In genomic region chr2:120989911-120990441, GRCh38 we compare ENCODE assay signal across 16 cellular contexts.
"Had no signal": no experiment of that assay in that cellular context is flagged by ENCODE, and none has a peak within 500 bp of the region (broad histone marks: within the 10 kb centered on the region; RNA-seq: fewer than 3 reads in every experiment).

No MANE protein-coding gene starts in this region.

- ATAC-seq: activated naive CD4-positive, alpha-beta T cell treated with anti-CD3 and anti-CD28 coated beads, Interleukin-2, amount 50 U/mL, for 72 hours; mucosa of descending colon; stimulated activated naive B cell treated with anti-CD40 and anti-IgM and Interleukin-4, amounts not matched to agents 10 μg/mL and 1 μg/mL and 100 μg/mL, for 72 hours; upper lobe of right lung; WTC11 had no signal

- DNase-seq: activated T-cell treated with anti-CD3 and anti-CD28 coated beads, Interleukin-2, amount 50 U/mL, for 1 hour; colonic mucosa; esophagus squamous epithelium; hippocampal formation; mucosa of descending colon; nephron progenitor cell; nucleus accumbens; retina; sigmoid colon; stimulated activated CD4-positive, alpha-beta T cell treated with anti-CD3 and anti-CD28 coated beads, Interleukin-15, amount 100 ng/mL, for 24 hours; stimulated activated CD8-positive, alpha-beta memory T cell treated with anti-CD3 and anti-CD28 coated beads, Interleukin-4, amount 100 ng/mL, for 48 hours; stimulated activated naive B cell treated with anti-CD40 and anti-IgM and Interleukin-4, amounts not matched to agents 10 μg/mL and 1 μg/mL and 100 μg/mL, for 72 hours; T1000; upper lobe of right lung had no signal
